Comparison of ENCODE assay signal across 35 cellular contexts in the genomic region with DNA sequence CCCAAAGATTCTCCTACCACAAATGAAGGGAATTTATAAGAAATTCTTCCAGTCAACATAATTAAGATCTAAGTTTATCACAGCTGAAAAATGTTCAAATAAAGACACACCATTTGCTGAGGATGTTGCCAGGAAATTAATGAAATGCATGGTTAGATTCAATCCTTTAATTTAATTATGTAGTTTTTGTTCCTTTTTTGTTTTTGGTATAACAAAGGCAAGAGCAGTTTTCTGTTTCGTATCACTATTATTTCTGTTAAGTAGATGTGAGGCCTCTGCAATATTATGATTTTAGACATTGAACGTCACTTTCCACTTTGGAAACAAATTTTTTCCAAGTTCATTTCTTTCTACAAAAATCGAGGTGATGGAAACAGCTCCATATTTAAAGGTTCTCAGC.
"Had no signal": no experiment of that assay in that cellular context is flagged by ENCODE, and none has a peak within 500 bp of the region (broad histone marks: within the 10 kb centered on the region; RNA-seq: fewer than 3 reads in every experiment).

No MANE protein-coding gene starts in this region.

- H3K9me3 Mint-ChIP-seq: activated B cell treated with CpG ODN at 0.5 μM for 24 hours; activated CD4-positive, alpha-beta memory T cell treated with anti-CD3 and anti-CD28 coated beads for 36 hours; activated CD4-positive, alpha-beta T cell treated with anti-CD3 and anti-CD28 coated beads, Interleukin-2, amount 10 ng/mL, durations not matched to agents 24 days and 14 days; activated CD8-positive, alpha-beta T cell treated with anti-CD3 and anti-CD28 coated beads for 36 hours; activated naive CD4-positive, alpha-beta T cell treated with anti-CD3 and anti-CD28 coated beads for 36 hours; activated naive CD8-positive, alpha-beta T cell treated with anti-CD3 and anti-CD28 coated beads, Interleukin-2, amount 10 ng/mL, durations not matched to agents 7 days and 5 days; activated naive CD8-positive, alpha-beta T cell treated with anti-CD3 and anti-CD28 coated beads, Interleukin-2, amount 50 U/mL, for 24 hours; activated T-cell treated with anti-CD3 and anti-CD28 coated beads, Interleukin-2, amount 50 U/mL, for 4 hours; activated T-helper 1 cell treated with anti-CD3 and anti-CD28 coated beads, Interleukin-12 subunit alpha, Interleukin-12 subunit beta, Interleukin-2, Interleukin-4 antibody, amounts not matched to agents 30 ng/mL and 10 ng/mL and 1 ng/mL, durations not matched to agents 14 hours and 24 hours and 36 hours; brain; T-helper 1 cell treated with Interleukin-12 subunit alpha and Interleukin-12 subunit beta and Interleukin-4 antibody, amounts not matched to agents 30 μg/mL and 1 μg/mL, for 36 hours; T-helper 2 cell treated with Interferon-gamma antibody and Interleukin-4, amounts not matched to agents 5 μg/mL and 100 μg/mL, for 36 hours had no signal

- FAIRE-seq: TTC549 had no signal

- H3K4me3 Mint-ChIP-seq: activated B cell treated with CpG ODN at 0.5 μM for 24 hours; activated CD4-positive, alpha-beta memory T cell treated with anti-CD3 and anti-CD28 coated beads for 36 hours; activated CD4-positive, alpha-beta T cell treated with anti-CD3 and anti-CD28 coated beads, Interleukin-2, amount 10 ng/mL, durations not matched to agents 24 days and 14 days; activated CD8-positive, alpha-beta T cell treated with anti-CD3 and anti-CD28 coated beads for 36 hours; activated naive CD4-positive, alpha-beta T cell treated with anti-CD3 and anti-CD28 coated beads for 36 hours; activated naive CD8-positive, alpha-beta T cell; activated naive CD8-positive, alpha-beta T cell treated with anti-CD3 and anti-CD28 coated beads, Interleukin-2, amount 10 ng/mL, durations not matched to agents 7 days and 5 days; activated naive CD8-positive, alpha-beta T cell treated with anti-CD3 and anti-CD28 coated beads, Interleukin-2, amount 50 U/mL, for 24 hours; activated T-cell treated with anti-CD3 and anti-CD28 coated beads, Interleukin-2, amount 50 U/mL, for 4 hours; activated T-cell treated with anti-CD3 and anti-CD28 coated beads, Interleukin-2, amount 50 U/mL, for 72 hours; activated T-helper 1 cell treated with anti-CD3 and anti-CD28 coated beads, Interleukin-12 subunit alpha, Interleukin-12 subunit beta, Interleukin-2, Interleukin-4 antibody, amounts not matched to agents 30 ng/mL and 10 ng/mL and 1 ng/mL, durations not matched to agents 14 hours and 24 hours and 36 hours; activated T-helper 17 cell treated with anti-CD3 and anti-CD28 coated beads, Interleukin-2, amount 50 U/mL, for 72 hours; brain; T-helper 1 cell treated with Interleukin-12 subunit alpha and Interleukin-12 subunit beta and Interleukin-4 antibody, amounts not matched to agents 30 μg/mL and 1 μg/mL, for 36 hours; T-helper 2 cell treated with Interferon-gamma antibody and Interleukin-4, amounts not matched to agents 5 μg/mL and 100 μg/mL, for 36 hours had no signal

- H3K27ac ChIP-seq: ascending aorta, VCaP had no signal

- H3K27ac Mint-ChIP-seq: activated B cell treated with CpG ODN at 0.5 μM for 24 hours; activated CD4-positive, alpha-beta memory T cell treated with anti-CD3 and anti-CD28 coated beads for 36 hours; activated CD4-positive, alpha-beta T cell treated with anti-CD3 and anti-CD28 coated beads, Interleukin-2, amount 10 ng/mL, durations not matched to agents 24 days and 14 days; activated CD8-positive, alpha-beta T cell treated with anti-CD3 and anti-CD28 coated beads for 36 hours; activated naive CD4-positive, alpha-beta T cell treated with anti-CD3 and anti-CD28 coated beads for 36 hours; activated naive CD8-positive, alpha-beta T cell; activated naive CD8-positive, alpha-beta T cell treated with anti-CD3 and anti-CD28 coated beads, Interleukin-2, amount 10 ng/mL, durations not matched to agents 7 days and 5 days; activated naive CD8-positive, alpha-beta T cell treated with anti-CD3 and anti-CD28 coated beads, Interleukin-2, amount 50 U/mL, for 24 hours; activated T-cell treated with anti-CD3 and anti-CD28 coated beads, Interleukin-2, amount 50 U/mL, for 72 hours; activated T-helper 1 cell treated with anti-CD3 and anti-CD28 coated beads, Interleukin-12 subunit alpha, Interleukin-12 subunit beta, Interleukin-2, Interleukin-4 antibody, amounts not matched to agents 30 ng/mL and 10 ng/mL and 1 ng/mL, durations not matched to agents 14 hours and 24 hours and 36 hours; activated T-helper 17 cell treated with anti-CD3 and anti-CD28 coated beads, Interleukin-2, amount 50 U/mL, for 72 hours; brain; T-helper 1 cell treated with Interleukin-12 subunit alpha and Interleukin-12 subunit beta and Interleukin-4 antibody, amounts not matched to agents 30 μg/mL and 1 μg/mL, for 36 hours; T-helper 2 cell treated with Interferon-gamma antibody and Interleukin-4, amounts not matched to agents 5 μg/mL and 100 μg/mL, for 36 hours had no signal

- H3K4me3 ChIP-seq: ascending aorta had no signal

- DNase-seq: activated B cell treated with CpG ODN at 0.5 μM for 24 hours; activated CD4-positive, alpha-beta memory T cell treated with anti-CD3 and anti-CD28 coated beads for 36 hours; activated CD4-positive, alpha-beta T cell treated with anti-CD3 and anti-CD28 coated beads for 4 hours; activated CD4-positive, alpha-beta T cell treated with anti-CD3 and anti-CD28 coated beads, Interleukin-2, amount 10 ng/mL, durations not matched to agents 24 days and 14 days; activated CD4-positive, alpha-beta T cell treated with anti-CD3 and anti-CD28 coated beads, Interleukin-2, amount 50 U/mL, for 1 hour; activated CD4-positive, alpha-beta T cell treated with anti-CD3 and anti-CD28 coated beads, Interleukin-2, amount 50 U/mL, for 4 hours; activated CD4-positive, CD25-positive, alpha-beta regulatory T cell treated with anti-CD3 and anti-CD28 coated beads, Interleukin-2, amount 50 U/mL, for 72 hours; activated CD8-positive, alpha-beta memory T cell treated with anti-CD3 and anti-CD28 coated beads, Interleukin-2, amount 50 U/mL, for 4 hours; activated CD8-positive, alpha-beta T cell treated with anti-CD3 and anti-CD28 coated beads for 36 hours; activated effector memory CD4-positive, alpha-beta T cell treated with anti-CD3 and anti-CD28 coated beads, Interleukin-2, amount 50 U/mL, for 16 hours; activated gamma-delta T cell treated with Interleukin-2 at 50 U/mL for 16 hours; activated naive CD4-positive, alpha-beta T cell; activated naive CD4-positive, alpha-beta T cell treated with anti-CD3 and anti-CD28 coated beads for 36 hours; activated naive CD4-positive, alpha-beta T cell treated with anti-CD3 and anti-CD28 coated beads, Interleukin-2, amount 50 U/mL, for 16 hours; activated naive CD8-positive, alpha-beta T cell treated with anti-CD3 and anti-CD28 coated beads, Interleukin-2, amount 10 ng/mL, durations not matched to agents 7 days and 5 days; activated naive CD8-positive, alpha-beta T cell treated with anti-CD3 and anti-CD28 coated beads, Interleukin-2, amount 50 U/mL, for 24 hours; activated T-cell treated with anti-CD3 and anti-CD28 coated beads for 4 hours; activated T-cell treated with anti-CD3 and anti-CD28 coated beads, Interleukin-2, amount 50 U/mL, for 1 hour; activated T-cell treated with anti-CD3 and anti-CD28 coated beads, Interleukin-2, amount 50 U/mL, for 4 hours; activated T-cell treated with anti-CD3 and anti-CD28 coated beads, Interleukin-2, amount 50 U/mL, for 72 hours; amygdala; anterior cingulate cortex; central memory CD4-positive, alpha-beta T cell; T-helper 1 cell; T-helper 2 cell; T-helper 9 cell had no signal

- H3K27me3 Mint-ChIP-seq: activated B cell treated with CpG ODN at 0.5 μM for 24 hours; activated CD4-positive, alpha-beta T cell treated with anti-CD3 and anti-CD28 coated beads, Interleukin-2, amount 10 ng/mL, durations not matched to agents 24 days and 14 days; activated naive CD8-positive, alpha-beta T cell; activated naive CD8-positive, alpha-beta T cell treated with anti-CD3 and anti-CD28 coated beads, Interleukin-2, amount 10 ng/mL, durations not matched to agents 7 days and 5 days; activated T-helper 17 cell treated with anti-CD3 and anti-CD28 coated beads, Interleukin-2, amount 50 U/mL, for 72 hours; brain had no signal

- ATAC-seq: activated CD8-positive, alpha-beta T cell treated with anti-CD3 and anti-CD28 coated beads for 36 hours; activated naive CD8-positive, alpha-beta T cell treated with anti-CD3 and anti-CD28 coated beads, Interleukin-2, amount 50 U/mL, for 24 hours; activated T-cell treated with anti-CD3 and anti-CD28 coated beads, Interleukin-2, amount 50 U/mL, for 4 hours; activated T-cell treated with anti-CD3 and anti-CD28 coated beads, Interleukin-2, amount 50 U/mL, for 72 hours; activated T-helper 17 cell treated with anti-CD3 and anti-CD28 coated beads, Interleukin-2, amount 50 U/mL, for 72 hours had no signal

- H3K4me1 ChIP-seq: ascending aorta had no signal

- H3K9me3 ChIP-seq: ascending aorta had no signal

- H3K4me1 Mint-ChIP-seq: activated B cell treated with CpG ODN at 0.5 μM for 24 hours; activated CD4-positive, alpha-beta T cell treated with anti-CD3 and anti-CD28 coated beads, Interleukin-2, amount 10 ng/mL, durations not matched to agents 24 days and 14 days; activated naive CD8-positive, alpha-beta T cell treated with anti-CD3 and anti-CD28 coated beads, Interleukin-2, amount 10 ng/mL, durations not matched to agents 7 days and 5 days; activated naive CD8-positive, alpha-beta T cell treated with anti-CD3 and anti-CD28 coated beads, Interleukin-2, amount 50 U/mL, for 24 hours; activated T-helper 17 cell treated with anti-CD3 and anti-CD28 coated beads, Interleukin-2, amount 50 U/mL, for 72 hours had no signal

- H3K36me3 ChIP-seq: ascending aorta had no signal

- H3K27me3 ChIP-seq: ascending aorta had no signal

- H3K36me3 Mint-ChIP-seq: activated CD4-positive, alpha-beta memory T cell treated with anti-CD3 and anti-CD28 coated beads for 36 hours; activated naive CD8-positive, alpha-beta T cell; activated naive CD8-positive, alpha-beta T cell treated with anti-CD3 and anti-CD28 coated beads, Interleukin-2, amount 10 ng/mL, durations not matched to agents 7 days and 5 days; brain had no signal
